Comparison of ENCODE assay signal across 8 cellular contexts in the genomic region with DNA sequence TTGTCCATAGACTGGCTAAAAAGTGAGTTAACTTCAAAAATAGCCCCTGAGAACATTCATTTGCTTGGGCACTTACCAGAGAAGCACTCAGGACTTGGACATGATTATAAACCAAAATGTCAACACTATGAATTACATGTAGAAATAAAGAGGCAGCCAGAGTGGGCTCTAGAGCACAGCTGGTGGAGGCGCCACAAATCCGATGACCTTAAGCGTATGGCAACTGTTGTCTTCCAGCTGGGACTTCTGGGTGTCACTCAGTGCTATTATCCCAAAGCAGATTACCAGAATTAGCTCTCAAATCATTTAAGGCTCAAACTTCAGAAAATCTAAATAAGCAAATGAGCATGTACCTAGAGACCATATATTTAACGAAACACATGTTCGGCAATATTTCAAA.
"Had no signal": no experiment of that assay in that cellular context is flagged by ENCODE, and none has a peak within 500 bp of the region (broad histone marks: within the 10 kb centered on the region; RNA-seq: fewer than 3 reads in every experiment).

No MANE protein-coding gene starts in this region.

- DNase-seq: GM23248, GOT3, H7, HFFc6, KBM-7 had no signal

- H3K27ac ChIP-seq: GM23248, KMS-11 had no signal

- H3K9me3 ChIP-seq: HAP-1 had no signal

- H3K36me3 ChIP-seq: HAP-1 had no signal

- H3K4me3 ChIP-seq: GM23248, HAP-1 had no signal

- ATAC-seq: HCT116 had no signal
